In the genomic region with DNA sequence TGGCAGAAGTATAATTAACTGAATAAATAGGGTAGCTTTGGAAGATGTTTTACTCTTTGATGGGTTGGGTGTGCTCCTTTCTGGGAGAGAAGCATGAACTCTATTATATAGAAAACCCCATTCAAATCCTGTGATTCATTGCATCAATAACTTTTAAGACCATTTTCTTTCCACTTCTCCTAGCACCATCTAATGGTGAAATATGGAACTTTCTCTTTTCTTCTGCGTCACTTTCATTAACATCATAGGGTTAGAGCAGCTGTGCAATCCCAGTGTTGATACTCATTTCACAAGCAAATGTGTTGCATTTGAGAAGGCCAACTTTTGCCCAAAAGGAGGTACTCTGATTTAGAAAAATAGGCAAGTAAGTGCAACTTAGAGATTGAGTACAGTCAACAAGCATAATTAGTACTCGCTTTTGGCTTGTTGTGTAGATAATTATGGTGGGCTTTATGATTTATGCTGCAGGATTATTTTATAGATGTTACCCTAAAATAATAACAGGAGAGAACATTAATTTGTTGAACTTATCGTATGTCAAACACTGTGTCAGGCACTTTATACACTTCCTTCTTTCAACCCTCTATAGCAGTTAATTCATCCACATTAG, we compare ENCODE assay signal across 8 cellular contexts.
DNase-seq lines count a peak whose midpoint lies in the region; ATAC-seq and TF ChIP-seq lines count a peak whose summit lies in the region.

No MANE protein-coding gene starts in this region.

- H3K27ac ChIP-seq in colonic mucosa = no peak overlapping the region

- no peak overlapping the region for H3K27ac Mint-ChIP-seq in memory B cell

- H3K9me3 Mint-ChIP-seq in memory B cell = no peaks in the 10 kb centered on the region

- peaks cover 3% of the 10 kb centered on the region for H3K27me3 Mint-ChIP-seq in memory B cell

- no peak overlapping the region for H3K9ac ChIP-seq in NT2/D1 (ENCODE audit: insufficient read length, low read depth)
- no peak overlapping the region for H3K9ac ChIP-seq in colonic mucosa (ENCODE audit: low read depth in 2 of 2, low read length in 2 of 2)

- H3K27me3 ChIP-seq in NT2/D1 (ENCODE audit: insufficient read depth, insufficient read length) = no peaks in the 10 kb centered on the region
- H3K27me3 ChIP-seq in colonic mucosa = no peaks in the 10 kb centered on the region

- DNase-seq in GM03348 (ENCODE audit: low spot score) (peak; percentile 36), HT1080 (ENCODE audit: low read depth) (peak; percentile 85), NT2/D1 (ENCODE audit: low read depth, low spot score) (peak; percentile 9), colonic mucosa (no peak), memory B cell (ENCODE audit: low spot score in 2 of 2) (peak in 1 of 2 donors; percentile 18), GOT3 (lab: John Stamatoyannopoulos, UW) (no peak)
- no peak for DNase-seq in stimulated activated CD4-positive, alpha-beta T cell treated with anti-CD3 and anti-CD28 coated beads, Interleukin-2, amount 100 ng/mL, for 48 hours

- H3K4me3 ChIP-seq in NT2/D1 (ENCODE audit: insufficient read length, low read depth) = no peak overlapping the region
- no peak overlapping the region for H3K4me3 ChIP-seq in colonic mucosa

- no peak overlapping the region for H3K4me3 Mint-ChIP-seq in memory B cell

- ATAC-seq in GM21526 (IDR thresholded peaks at IDR 0.05; ENCODE audit: low FRiP score, unreplicated experiment) (peak; percentile 84), memory B cell (ENCODE audit: low read depth) (peak; percentile 73)

- peaks cover 3% of the 10 kb centered on the region for H3K36me3 Mint-ChIP-seq in memory B cell

- H3K4me1 Mint-ChIP-seq in memory B cell = peaks cover 6% of the 10 kb centered on the region

- H3K36me3 ChIP-seq in NT2/D1 (ENCODE audit: insufficient read depth, insufficient read length, low read length) (no peaks in the 10 kb centered on the region), colonic mucosa (no peaks in the 10 kb centered on the region)

- H3K9me3 ChIP-seq in NT2/D1 (ENCODE audit: insufficient read depth, low read length) (no peaks in the 10 kb centered on the region), colonic mucosa (no peaks in the 10 kb centered on the region)

- TF ChIP-seq CTCF in colonic mucosa (IDR thresholded peaks at IDR 0.05) = peak; percentile 68

- intact Hi-C loops in colonic mucosa (cut with DNase I) = loop anchor here (2.0 to 10.0 kb wide), 2 partner anchors 93 to 277 kb away; a partner anchor contains a TSS

- H3K4me1 ChIP-seq in NT2/D1 (ENCODE audit: insufficient read depth, insufficient read length) (no peaks in the 10 kb centered on the region), colonic mucosa (no peaks in the 10 kb centered on the region)

Comparison
In these comparisons a context has a peak if more than half of its experiments do, and no peak if none do; other contexts are left out.
1. DNase-seq: peak in GM03348 (single experiment), HT1080 (single experiment) and NT2/D1 (single experiment); none in colonic mucosa (single experiment), stimulated activated CD4-positive, alpha-beta T cell treated with anti-CD3 and anti-CD28 coated beads, Interleukin-2, amount 100 ng/mL, for 48 hours (0 of 2) and GOT3 (single experiment).